ENCODE assay signal across 8 cellular contexts in the genomic region with DNA sequence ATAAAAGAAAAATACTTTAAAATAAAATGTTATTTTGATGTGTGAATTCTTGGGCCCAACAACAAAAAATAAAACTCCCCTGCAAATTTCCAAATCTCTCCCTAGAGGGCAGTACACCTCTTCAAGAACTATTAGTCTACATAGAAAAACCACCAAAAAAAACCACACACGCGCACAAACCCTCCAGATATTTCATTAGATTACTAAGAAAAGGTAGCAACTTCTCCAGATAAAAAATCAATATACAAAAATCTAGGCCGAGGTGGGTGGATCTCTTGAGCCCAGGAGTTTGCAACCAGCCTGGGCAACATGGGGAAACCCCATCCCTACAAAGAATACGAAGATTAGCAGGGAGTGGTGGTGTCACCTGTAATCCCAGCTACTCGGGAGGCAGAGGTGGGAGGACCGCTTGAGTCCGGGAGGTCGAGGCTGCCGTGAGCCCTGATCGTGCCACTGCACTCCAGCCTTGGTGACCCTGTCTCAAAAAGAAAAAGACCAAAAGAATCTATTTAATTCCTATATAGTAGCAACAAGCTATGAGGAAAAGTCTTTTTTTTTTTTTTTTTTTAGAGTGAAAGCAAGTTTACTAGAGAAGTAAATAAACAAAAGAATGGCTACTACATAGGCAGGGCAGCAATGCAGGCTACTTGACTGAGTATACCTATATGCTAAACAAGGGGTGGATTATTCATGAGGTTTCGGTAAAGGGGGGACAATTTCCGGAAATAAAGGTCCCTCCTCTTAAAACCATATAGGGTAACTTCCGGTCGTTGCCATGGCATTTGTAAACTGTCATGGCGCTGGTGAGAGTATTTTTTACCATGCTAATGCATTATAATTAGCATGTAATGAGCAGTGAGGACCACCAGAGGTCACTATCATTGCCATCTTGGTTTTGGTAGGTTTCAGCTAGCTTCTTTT. TPM values are rescaled to one million over a fixed set of nuclear protein-coding genes. Genes with fewer than 3 reads are reported as not detected.
DNase-seq lines count a peak whose midpoint lies in the region; ATAC-seq and TF ChIP-seq lines count a peak whose summit lies in the region.

No MANE protein-coding gene starts in this region.

- no peaks in the 10 kb centered on the region; a peak in 1 of 7 replicates for H3K36me3 Mint-ChIP-seq in H9 (ENCODE audit: insufficient read depth in 1 of 3, low read depth in 3 of 3)
- H3K36me3 Mint-ChIP-seq in type B pancreatic cell: no peaks in the 10 kb centered on the region

- H3K9me3 Mint-ChIP-seq in H9 (peaks cover 2 to 3% of the 10 kb centered on the region in 2 experiments; a peak in 2 of 5 replicates), type B pancreatic cell (no peaks in the 10 kb centered on the region)

- no peak overlapping the region for H2BK12ac ChIP-seq in H9 (ENCODE audit: insufficient read length, low read depth, low read length)

- H4K8ac ChIP-seq in H9 (replicated peaks; ENCODE audit: insufficient read length, low read depth, low read length): no peak overlapping the region

- peak overlapping the region; percentile 38 for H3K4me2 ChIP-seq in H9 (ENCODE audit: insufficient read depth, insufficient read length, low read length)
- H3K4me2 ChIP-seq in MM.1S (ENCODE audit: low read depth, low read length): peak overlapping the region; percentile 84

- H4K91ac ChIP-seq in H9 (ENCODE audit: insufficient read length, low read depth, low read length): no peak overlapping the region

- WGBS in H9 (ENCODE audit: extremely low coverage, insufficient read length, low lambda C conversion rate): no CpG with 5 or more reads among the region's 15 CpGs

- no peak overlapping the region for H3K4ac ChIP-seq in H9 (ENCODE audit: low read depth, low read length)

- H2AFZ ChIP-seq in H9 (ENCODE audit: low read length) (no peak overlapping the region), MM.1S (ENCODE audit: low read length) (peak overlapping the region; percentile 66)

- H3K4me3 Mint-ChIP-seq in H9 (peak overlapping the region; percentile 7 to 23; a peak in 3 of 5 replicates), type B pancreatic cell (peak overlapping the region; percentile 75)

- H3K14ac ChIP-seq in H9 (ENCODE audit: insufficient read depth, low read length): no peak overlapping the region

- ATAC-seq in omental fat pad (ENCODE audit: low FRiP score): peak; percentile 87

- H3K9me3 ChIP-seq in H9 (ENCODE audit: control insufficient read depth, low read depth, low read length) (no peaks in the 10 kb centered on the region), MM.1S (replicated peaks; ENCODE audit: insufficient read depth, low read length) (no peaks in the 10 kb centered on the region)

- DNase-seq in G401 (ENCODE audit: low spot score): peak; percentile 95
- peak; percentile 81 for DNase-seq in H9
- peak; percentile 94 for DNase-seq in MM.1S
- peak; percentile 51 for DNase-seq in SIG-M5 (lab: John Stamatoyannopoulos, UW)
- peak; percentile 67 for DNase-seq in activated naive CD4-positive, alpha-beta T cell treated with anti-CD3 and anti-CD28 coated beads, Interleukin-2, amount 50 U/mL, for 16 hours
- DNase-seq in glomerular visceral epithelial cell (ENCODE audit: extremely low spot score): peak; percentile 94
- no peak for DNase-seq in omental fat pad (ENCODE audit: low spot score)
- DNase-seq in type B pancreatic cell (ENCODE audit: extremely low spot score, unreplicated experiment): no peak

- H3F3A ChIP-seq in MM.1S (ENCODE audit: insufficient read depth, low read length): peaks cover 12% of the 10 kb centered on the region

- H4K20me1 ChIP-seq in H9 (ENCODE audit: control insufficient read depth, insufficient read depth, insufficient read length) (no peaks in the 10 kb centered on the region), MM.1S (ENCODE audit: insufficient read depth, low read length) (no peaks in the 10 kb centered on the region)

- H4K5ac ChIP-seq in H9 (ENCODE audit: insufficient read length, low read depth, low read length): no peak overlapping the region

- H3K23me2 ChIP-seq in H9 (ENCODE audit: insufficient read length, low read depth, low read length, poor library complexity, severe bottlenecking): no peaks in the 10 kb centered on the region

- H3K27ac ChIP-seq in H9 (ENCODE audit: insufficient read length, low read depth, low read length) (no peak overlapping the region), MM.1S (ENCODE audit: low read length) (peak overlapping the region; percentile 16; the same call in 1 of the 2 replicates)

- no peak overlapping the region for H2BK15ac ChIP-seq in H9 (ENCODE audit: low read depth, low read length)

- H3K4me1 ChIP-seq in H9 (ENCODE audit: insufficient read depth, low read length) (no peaks in the 10 kb centered on the region), MM.1S (ENCODE audit: low read length) (peaks cover 6% of the 10 kb centered on the region; the same call in 1 of the 2 replicates)

- H3K56ac ChIP-seq in H9 (ENCODE audit: insufficient read length, low read depth, low read length): no peak overlapping the region

- TF ChIP-seq CTCF in H9 (conservative IDR thresholded peaks at IDR 0.05) (peak; percentile 81), MM.1S (IDR thresholded peaks at IDR 0.05; ENCODE audit: low read length) (peak; percentile 56), omental fat pad (IDR thresholded peaks at IDR 0.05) (peak in 1 of 3 donors; percentile 32), type B pancreatic cell (conservative IDR thresholded peaks at IDR 0.05) (peak; percentile 80)

- H3K4me3 ChIP-seq in MM.1S (ENCODE audit: low read length): peak overlapping the region; percentile 64

- H3K27me3 Mint-ChIP-seq in H9 (ENCODE audit: low read depth) (peaks cover 19% of the 10 kb centered on the region), type B pancreatic cell (peaks cover 35% of the 10 kb centered on the region)

- no peak overlapping the region for H2BK5ac ChIP-seq in H9 (ENCODE audit: insufficient read length, low read length)

- H3K27me3 ChIP-seq in H9 (ENCODE audit: insufficient read depth, low read length) (peaks cover 2% of the 10 kb centered on the region; the same call in 1 of the 2 replicates), MM.1S (replicated peaks; ENCODE audit: insufficient read depth, low read length) (no peaks in the 10 kb centered on the region)

- H2BK120ac ChIP-seq in H9 (ENCODE audit: low read depth, low read length, poor library complexity, severe bottlenecking): no peak overlapping the region

- H2BK20ac ChIP-seq in H9 (ENCODE audit: low read depth, low read length, poor library complexity, severe bottlenecking): no peak overlapping the region

- H3T11ph ChIP-seq in H9 (ENCODE audit: low read length): no peak overlapping the region

- H3K9ac ChIP-seq in H9 (ENCODE audit: extremely low read depth, insufficient read length, low read length) (no peak overlapping the region), MM.1S (ENCODE audit: low read length) (no peak overlapping the region; the same call in 1 of the 2 replicates)

- H3K23ac ChIP-seq in H9 (ENCODE audit: insufficient read length, low read depth, low read length): no peak overlapping the region

- in situ Hi-C loops in G401 (cut with HindIII; ENCODE audit: low sequenced_read_pairs): no loop called here

- H3K79me2 ChIP-seq in H9 (ENCODE audit: insufficient read depth, low read length) (no peaks in the 10 kb centered on the region), MM.1S (ENCODE audit: low read length) (no peaks in the 10 kb centered on the region)

- H3K4me1 Mint-ChIP-seq in H9 (peaks cover 12 to 19% of the 10 kb centered on the region in 2 experiments), type B pancreatic cell (ENCODE audit: unreplicated experiment) (peaks cover 4% of the 10 kb centered on the region)

- no peaks in the 10 kb centered on the region for H3K79me1 ChIP-seq in H9 (ENCODE audit: insufficient read depth, low read depth, low read length, poor library complexity, severe bottlenecking)

- H2AK5ac ChIP-seq in H9 (ENCODE audit: insufficient read length, low read length): no peak overlapping the region

- no peak overlapping the region for H3K18ac ChIP-seq in H9 (ENCODE audit: insufficient read length, low read depth, low read length)

- H3K36me3 ChIP-seq in MM.1S (replicated peaks; ENCODE audit: insufficient read depth, low read length): no peaks in the 10 kb centered on the region

- H3K9me2 ChIP-seq in MM.1S (replicated peaks; ENCODE audit: insufficient read depth, low read length): no peaks in the 10 kb centered on the region

- H3K27ac Mint-ChIP-seq in H9 (peak overlapping the region in 2 of 3 experiments; percentile 52 to 71; a peak in 1 of 7 replicates), type B pancreatic cell (peak overlapping the region; percentile 52)

RNA-seq across cellular contexts. Expression of gene B3GNT6, which starts 13.1 kb away (rescaled TPM):
- total RNA-seq in G401 (2014; rRNA removed; shearing (Covaris generic)): not detected in 2 replicates
- total RNA-seq in H9 (2021) (not detected in 2 replicates), omental fat pad (not detected), type B pancreatic cell (ENCODE audit: low replicate concordance) (0.29 and 0.39 TPM in 2 replicates)

RNA-seq across cellular contexts. Expression of gene CAPN5, which starts 19.5 kb away (rescaled TPM):
- total RNA-seq in G401 (2014; rRNA removed; shearing (Covaris generic)): 5.6 and 11.1 TPM in 2 replicates
- 16.7 and 17.1 TPM in 2 replicates for total RNA-seq in H9 (2021)
- total RNA-seq in omental fat pad: 1 to 10 TPM; 3.3 to 8.5 (median 4.7) TPM
- total RNA-seq in type B pancreatic cell (ENCODE audit: low replicate concordance): 17.9 and 18.8 TPM in 2 replicates

RNA-seq across cellular contexts. Expression of gene OMP, which starts 55.4 kb away (rescaled TPM):
- not detected in 2 replicates for total RNA-seq in G401 (2014; rRNA removed; shearing (Covaris generic))
- total RNA-seq in H9 (2021): 0.86 TPM in 1 of 2 replicates, not detected in the other
- total RNA-seq in omental fat pad: not detected
- total RNA-seq in type B pancreatic cell (ENCODE audit: low replicate concordance): 0.86 and 0.94 TPM in 2 replicates

Comparison
In these comparisons a context has a peak if more than half of its experiments do, and no peak if none do; other contexts are left out.
1. DNase-seq: peak in G401 (single experiment), H9 (single experiment), MM.1S (single experiment), SIG-M5 (single experiment), activated naive CD4-positive, alpha-beta T cell treated with anti-CD3 and anti-CD28 coated beads, Interleukin-2, amount 50 U/mL, for 16 hours (single experiment) and glomerular visceral epithelial cell (single experiment); none in omental fat pad (single experiment) and type B pancreatic cell (single experiment).